20 cellular contexts compared by ENCODE assay signal in genomic region chr7:2974093-2974819, GRCh38.
DNase-seq lines count a peak whose midpoint lies in the region; ATAC-seq and TF ChIP-seq lines count a peak whose summit lies in the region.
"Had no signal": no experiment of that assay in that cellular context is flagged by ENCODE, and none has a peak within 500 bp of the region (broad histone marks: within the 10 kb centered on the region; RNA-seq: fewer than 3 reads in every experiment).

No MANE protein-coding gene starts in this region.

- H3K27ac Mint-ChIP-seq in activated naive CD8-positive, alpha-beta T cell, result peak overlapping the region; percentile 58
- H3K27ac Mint-ChIP-seq in activated naive CD8-positive, alpha-beta T cell treated with anti-CD3 and anti-CD28 coated beads, Interleukin-2, amount 50 U/mL, for 24 hours, result no peak overlapping the region
- peak overlapping the region; percentile 80 for H3K27ac Mint-ChIP-seq in activated CD8-positive, alpha-beta memory T cell treated with anti-CD3 and anti-CD28 coated beads, Interleukin-2, amount 10 ng/mL, durations not matched to agents 7 days and 5 days
- H3K27ac Mint-ChIP-seq in stimulated activated naive CD8-positive, alpha-beta T cell treated with anti-CD3 and anti-CD28 coated beads, Interleukin-15, Interleukin-2, amounts not matched to agents 100 ng/mL and 50 ng/mL, for 24 hours, result peak overlapping the region; percentile 6

- CTCF ChIA-PET in activated CD8-positive, alpha-beta memory T cell treated with anti-CD3 and anti-CD28 coated beads, Interleukin-2, amount 10 ng/mL, durations not matched to agents 7 days and 5 days (lab: Charles Lee), result interaction anchor here (1.2 to 2.1 kb wide), 3 partner anchors 8 to 17 kb away, joined by 3 to 9 read pairs (median 4); no protein-coding TSS in a partner anchor

- TF ChIP-seq CTCF in BE2C (IDR thresholded peaks at IDR 0.05; ENCODE audit: low read depth, low read length), result no peak

- DNase-seq in activated naive CD8-positive, alpha-beta T cell treated with anti-CD3 and anti-CD28 coated beads, Interleukin-2, amount 50 U/mL, for 24 hours, result no peak
- peak; percentile 22 for DNase-seq in activated CD8-positive, alpha-beta memory T cell treated with anti-CD3 and anti-CD28 coated beads, Interleukin-2, amount 10 ng/mL, durations not matched to agents 7 days and 5 days
- DNase-seq in mesenteric fat pad (ENCODE audit: low spot score) (peak; percentile 64), BE2C (no peak), GM19238 (ENCODE audit: insufficient read length, low spot score) (no peak)
- DNase-seq: activated CD4-positive, alpha-beta T cell treated with anti-CD3 and anti-CD28 coated beads, Interleukin-2, amount 10 ng/mL, durations not matched to agents 7 days and 5 days; DMS153; IMR-90; kidney glomerular epithelial cell; mammary epithelial cell; NCI-H1417; NCI-H2107; NK-92 treated with Interleukin-12 subunit alpha and Interleukin-12 subunit beta, amount 100 ng/mL, for 24 hours; T-helper 17 cell had no signal

- H3K9me3 Mint-ChIP-seq in activated naive CD8-positive, alpha-beta T cell (ENCODE audit: low read depth), result no peaks in the 10 kb centered on the region
- no peaks in the 10 kb centered on the region for H3K9me3 Mint-ChIP-seq in activated naive CD8-positive, alpha-beta T cell treated with anti-CD3 and anti-CD28 coated beads, Interleukin-2, amount 50 U/mL, for 24 hours
- no peaks in the 10 kb centered on the region for H3K9me3 Mint-ChIP-seq in activated CD8-positive, alpha-beta memory T cell treated with anti-CD3 and anti-CD28 coated beads, Interleukin-2, amount 10 ng/mL, durations not matched to agents 7 days and 5 days (ENCODE audit: low read depth)
- H3K9me3 Mint-ChIP-seq in stimulated activated naive CD8-positive, alpha-beta T cell treated with anti-CD3 and anti-CD28 coated beads, Interleukin-15, Interleukin-2, amounts not matched to agents 100 ng/mL and 50 ng/mL, for 24 hours, result no peaks in the 10 kb centered on the region
- H3K9me3 Mint-ChIP-seq: activated CD4-positive, alpha-beta T cell treated with anti-CD3 and anti-CD28 coated beads, Interleukin-2, amount 10 ng/mL, durations not matched to agents 7 days and 5 days had no signal

- H3K27me3 Mint-ChIP-seq in activated naive CD8-positive, alpha-beta T cell, result no peaks in the 10 kb centered on the region
- no peaks in the 10 kb centered on the region for H3K27me3 Mint-ChIP-seq in activated naive CD8-positive, alpha-beta T cell treated with anti-CD3 and anti-CD28 coated beads, Interleukin-2, amount 50 U/mL, for 24 hours
- H3K27me3 Mint-ChIP-seq in activated CD8-positive, alpha-beta memory T cell treated with anti-CD3 and anti-CD28 coated beads, Interleukin-2, amount 10 ng/mL, durations not matched to agents 7 days and 5 days, result no peaks in the 10 kb centered on the region
- H3K27me3 Mint-ChIP-seq in stimulated activated naive CD8-positive, alpha-beta T cell treated with anti-CD3 and anti-CD28 coated beads, Interleukin-15, Interleukin-2, amounts not matched to agents 100 ng/mL and 50 ng/mL, for 24 hours, result no peaks in the 10 kb centered on the region
- H3K27me3 Mint-ChIP-seq: activated CD4-positive, alpha-beta T cell treated with anti-CD3 and anti-CD28 coated beads, Interleukin-2, amount 10 ng/mL, durations not matched to agents 7 days and 5 days; T-helper 17 cell had no signal

- no peak for ATAC-seq in activated naive CD8-positive, alpha-beta T cell treated with anti-CD3 and anti-CD28 coated beads, Interleukin-2, amount 50 U/mL, for 24 hours
- no peak for ATAC-seq in activated CD8-positive, alpha-beta memory T cell treated with anti-CD3 and anti-CD28 coated beads, Interleukin-2, amount 10 ng/mL, durations not matched to agents 7 days and 5 days
- no peak for ATAC-seq in GM18505 (IDR thresholded peaks at IDR 0.05; ENCODE audit: unreplicated experiment)
- ATAC-seq: HCT116, T-helper 17 cell had no signal

- H3K4me1 Mint-ChIP-seq in activated naive CD8-positive, alpha-beta T cell (ENCODE audit: low read depth), result peaks cover 49% of the 10 kb centered on the region
- peaks cover 50% of the 10 kb centered on the region for H3K4me1 Mint-ChIP-seq in activated naive CD8-positive, alpha-beta T cell treated with anti-CD3 and anti-CD28 coated beads, Interleukin-2, amount 50 U/mL, for 24 hours
- peaks cover 56% of the 10 kb centered on the region for H3K4me1 Mint-ChIP-seq in activated CD8-positive, alpha-beta memory T cell treated with anti-CD3 and anti-CD28 coated beads, Interleukin-2, amount 10 ng/mL, durations not matched to agents 7 days and 5 days
- peaks cover 57% of the 10 kb centered on the region for H3K4me1 Mint-ChIP-seq in stimulated activated naive CD8-positive, alpha-beta T cell treated with anti-CD3 and anti-CD28 coated beads, Interleukin-15, Interleukin-2, amounts not matched to agents 100 ng/mL and 50 ng/mL, for 24 hours (ENCODE audit: low read depth)

- H3K4me3 ChIP-seq in BE2C (ENCODE audit: low read depth, low read length), result no peak overlapping the region
- H3K4me3 ChIP-seq: Peyer's patch had no signal

- TF ChIP-seq POLR2A in GM18505 (IDR thresholded peaks at IDR 0.05; ENCODE audit: borderline replicate concordance, extremely low read depth, insufficient read depth, insufficient read length), result no peak

- H3K9me3 ChIP-seq in BE2C, result no peaks in the 10 kb centered on the region
- H3K9me3 ChIP-seq: Peyer's patch had no signal

- no peak overlapping the region for H3K4me3 Mint-ChIP-seq in activated naive CD8-positive, alpha-beta T cell
- no peak overlapping the region for H3K4me3 Mint-ChIP-seq in activated naive CD8-positive, alpha-beta T cell treated with anti-CD3 and anti-CD28 coated beads, Interleukin-2, amount 50 U/mL, for 24 hours
- H3K4me3 Mint-ChIP-seq in activated CD8-positive, alpha-beta memory T cell treated with anti-CD3 and anti-CD28 coated beads, Interleukin-2, amount 10 ng/mL, durations not matched to agents 7 days and 5 days, result no peak overlapping the region
- H3K4me3 Mint-ChIP-seq in stimulated activated naive CD8-positive, alpha-beta T cell treated with anti-CD3 and anti-CD28 coated beads, Interleukin-15, Interleukin-2, amounts not matched to agents 100 ng/mL and 50 ng/mL, for 24 hours, result no peak overlapping the region
- H3K4me3 Mint-ChIP-seq: activated CD4-positive, alpha-beta T cell treated with anti-CD3 and anti-CD28 coated beads, Interleukin-2, amount 10 ng/mL, durations not matched to agents 7 days and 5 days; T-helper 17 cell had no signal

- no peaks in the 10 kb centered on the region for H3K4me1 ChIP-seq in BE2C
- H3K4me1 ChIP-seq: parathyroid adenoma had no signal

- no peaks in the 10 kb centered on the region for H3K27me3 ChIP-seq in BE2C
- H3K27me3 ChIP-seq: Peyer's patch had no signal

- H3K36me3 Mint-ChIP-seq in activated naive CD8-positive, alpha-beta T cell, result peaks cover 4% of the 10 kb centered on the region
- peaks cover 29% of the 10 kb centered on the region for H3K36me3 Mint-ChIP-seq in activated naive CD8-positive, alpha-beta T cell treated with anti-CD3 and anti-CD28 coated beads, Interleukin-2, amount 50 U/mL, for 24 hours (ENCODE audit: low read depth)
- H3K36me3 Mint-ChIP-seq in activated CD8-positive, alpha-beta memory T cell treated with anti-CD3 and anti-CD28 coated beads, Interleukin-2, amount 10 ng/mL, durations not matched to agents 7 days and 5 days, result peaks cover 40% of the 10 kb centered on the region
- peaks cover 30% of the 10 kb centered on the region for H3K36me3 Mint-ChIP-seq in stimulated activated naive CD8-positive, alpha-beta T cell treated with anti-CD3 and anti-CD28 coated beads, Interleukin-15, Interleukin-2, amounts not matched to agents 100 ng/mL and 50 ng/mL, for 24 hours (ENCODE audit: low read depth)

- no peaks in the 10 kb centered on the region for H3K36me3 ChIP-seq in BE2C
- H3K36me3 ChIP-seq: Peyer's patch had no signal

Comparison
In these comparisons a context has a peak if more than half of its experiments do, and no peak if none do; other contexts are left out.
1. DNase-seq: peak in activated CD8-positive, alpha-beta memory T cell treated with anti-CD3 and anti-CD28 coated beads, Interleukin-2, amount 10 ng/mL, durations not matched to agents 7 days and 5 days (single experiment) and mesenteric fat pad (single experiment); none in activated naive CD8-positive, alpha-beta T cell treated with anti-CD3 and anti-CD28 coated beads, Interleukin-2, amount 50 U/mL, for 24 hours (single experiment), BE2C (single experiment) and GM19238 (single experiment).